23 cellular contexts compared by ENCODE assay signal in the genomic region with DNA sequence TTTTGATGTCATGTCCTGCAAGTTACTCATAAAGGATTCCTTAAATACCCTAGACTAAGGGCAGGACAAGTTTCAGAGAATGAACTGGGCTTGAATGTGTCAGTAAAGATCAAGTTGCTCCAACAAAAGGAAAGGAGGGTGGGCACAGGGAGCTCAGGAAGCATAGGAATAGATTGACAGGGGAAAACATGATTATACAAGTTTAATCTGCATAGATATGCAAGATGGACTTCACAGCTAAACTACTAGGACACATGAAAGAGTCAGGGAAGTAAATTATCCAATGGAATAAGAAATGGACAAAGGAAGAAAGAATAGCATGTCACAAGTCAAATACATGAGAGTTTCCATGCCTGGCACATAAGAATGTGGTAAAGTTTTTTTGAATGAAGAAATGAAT.
"Had no signal": no experiment of that assay in that cellular context is flagged by ENCODE, and none has a peak within 500 bp of the region (broad histone marks: within the 10 kb centered on the region; RNA-seq: fewer than 3 reads in every experiment).

No MANE protein-coding gene starts in this region.

- H3K4me3 Mint-ChIP-seq: mesothelial cell of epicardium; naive B cell; naive thymus-derived CD8-positive, alpha-beta T cell had no signal

- DNase-seq: dermis blood vessel endothelial cell; dorsolateral prefrontal cortex; effector CD4-positive, alpha-beta T cell; effector memory CD4-positive, alpha-beta T cell; foreskin keratinocyte; heart left ventricle; left cardiac atrium; left lung; left ventricle myocardium superior; lower lobe of right lung; mesenchymal stem cell; mucosa of descending colon; naive B cell; naive thymus-derived CD8-positive, alpha-beta T cell had no signal

- ATAC-seq: foreskin keratinocyte; gastroesophageal sphincter; heart left ventricle; left cardiac atrium; left lung; left ventricle myocardium superior; lower lobe of right lung; mucosa of descending colon; naive thymus-derived CD8-positive, alpha-beta T cell had no signal

- H3K27me3 ChIP-seq: dorsolateral prefrontal cortex, esophagus muscularis mucosa, foreskin keratinocyte, gastroesophageal sphincter, hepatocyte, left lung had no signal

- H3K27ac ChIP-seq: coronary artery, dorsolateral prefrontal cortex, esophagus muscularis mucosa, foreskin keratinocyte, gastroesophageal sphincter, heart left ventricle, hepatocyte, left lung, lower lobe of right lung had no signal

- H3K79me2 ChIP-seq: hepatocyte had no signal

- H3K4me2 ChIP-seq: hepatocyte had no signal

- H3K27me3 Mint-ChIP-seq: naive B cell had no signal

- H3K36me3 ChIP-seq: esophagus muscularis mucosa, gastroesophageal sphincter, heart left ventricle, left lung, lower lobe of right lung had no signal

- FAIRE-seq: endothelial cell of umbilical vein, frontal cortex, islet of Langerhans, keratinocyte had no signal

- H2AFZ ChIP-seq: hepatocyte had no signal

- H3K9me3 ChIP-seq: esophagus muscularis mucosa, gastroesophageal sphincter, left lung, lower lobe of right lung, mucosa of descending colon had no signal

- H3K27ac Mint-ChIP-seq: mesothelial cell of epicardium; naive thymus-derived CD8-positive, alpha-beta T cell had no signal

- H3K4me1 ChIP-seq: esophagus muscularis mucosa, foreskin keratinocyte, gastroesophageal sphincter, left lung, lower lobe of right lung had no signal

- H3K4me3 ChIP-seq: coronary artery, dorsolateral prefrontal cortex, esophagus muscularis mucosa, gastroesophageal sphincter, heart left ventricle, hepatocyte, left lung, lower lobe of right lung, mucosa of descending colon had no signal
